Comparison of ENCODE assay signal across 8 cellular contexts in the genomic region with DNA sequence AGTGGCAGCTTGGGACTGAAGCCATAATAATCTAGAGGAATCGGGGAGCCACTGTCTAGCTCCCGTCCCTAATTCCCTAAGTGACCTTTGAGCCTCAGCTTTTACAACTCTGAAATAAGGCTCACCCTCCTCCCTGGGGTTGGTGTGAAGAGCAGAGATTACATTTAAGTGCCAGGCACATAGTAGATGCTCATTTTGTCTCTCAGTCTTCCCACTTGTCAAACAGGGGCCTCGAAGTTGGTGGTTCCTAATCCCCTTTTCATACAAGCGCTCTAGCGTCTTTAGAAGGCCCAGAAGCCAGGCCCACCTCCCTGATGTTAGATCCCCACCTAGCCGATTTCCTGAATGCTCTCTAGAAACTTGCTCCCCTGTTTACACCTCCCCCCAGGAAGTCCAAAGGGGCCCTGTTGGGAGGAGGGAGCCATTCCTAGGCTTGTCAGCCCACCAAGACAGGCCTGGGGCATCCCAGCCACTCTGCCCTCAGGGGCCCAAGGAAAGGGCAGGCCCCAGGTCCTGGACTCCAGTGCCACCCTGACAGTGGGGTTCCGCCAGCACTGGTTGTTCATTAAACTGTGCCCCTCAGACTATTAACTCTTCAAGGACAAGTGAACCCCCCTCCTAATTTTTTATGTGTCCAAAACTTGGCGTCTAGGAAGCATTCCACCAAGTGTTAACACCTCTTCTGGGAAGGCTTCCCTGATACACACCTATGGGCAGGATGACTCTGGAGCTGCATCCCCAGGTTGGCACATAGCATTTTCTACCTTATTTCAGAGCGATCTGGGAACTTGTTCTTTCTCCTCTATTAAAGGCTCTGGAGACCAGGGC. TPM values are rescaled to one million over a fixed set of nuclear protein-coding genes. Genes with fewer than 3 reads are reported as not detected.
DNase-seq lines count a peak whose midpoint lies in the region; ATAC-seq, FAIRE-seq and TF ChIP-seq lines count a peak whose summit lies in the region.
"Had no signal": no experiment of that assay in that cellular context is flagged by ENCODE, and none has a peak within 500 bp of the region (broad histone marks: within the 10 kb centered on the region; RNA-seq: fewer than 3 reads in every experiment).

No MANE protein-coding gene starts in this region.

- TF ChIP-seq CTCF in PC-9 (conservative IDR thresholded peaks at IDR 0.05) (no peak), body of pancreas (IDR thresholded peaks at IDR 0.05) (no peak)

- peak overlapping the region; percentile 50; the same call in 1 of the 2 replicates for H3K4me2 ChIP-seq in PC-9

- ATAC-seq in body of pancreas (no peak), HG03097 (IDR thresholded peaks at IDR 0.05; ENCODE audit: low FRiP score, unreplicated experiment) (no peak)
- no peak for ATAC-seq in stimulated activated naive CD8-positive, alpha-beta T cell treated with anti-CD3 and anti-CD28 coated beads, Interleukin-15, Interleukin-2, amounts not matched to agents 100 U/mL and 50 U/mL, for 24 hours

- H3K27ac ChIP-seq in PC-9 = 0 out of 2 replicates have a peak overlapping the region, but pooled peaks have one; percentile 63
- peak overlapping the region; percentile 83 to 92 (median 90) for H3K27ac ChIP-seq in body of pancreas
- peak overlapping the region; percentile 30 for H3K27ac ChIP-seq in mesodermal cell (ENCODE audit: low read depth, low read length, severe bottlenecking)
- peak overlapping the region; percentile 10 for H3K27ac ChIP-seq in temporal lobe (ENCODE audit: low read depth, low read length)

- no peaks in the 10 kb centered on the region for H3K9me2 ChIP-seq in PC-9 (ENCODE audit: insufficient read depth)

- H3K9me3 ChIP-seq in PC-9 (ENCODE audit: insufficient read depth, low read depth) = no peaks in the 10 kb centered on the region
- H3K9me3 ChIP-seq in body of pancreas = no peaks in the 10 kb centered on the region
- no peaks in the 10 kb centered on the region for H3K9me3 ChIP-seq in mesodermal cell (ENCODE audit: control insufficient read depth, low read length)

- intact Hi-C loops in PC-9 (cut with micrococcal nuclease; ENCODE audit: unreplicated experiment) (no loop called here), body of pancreas (cut with DNase I) (loop anchor here (10.0 kb wide), 1 partner anchor 55 kb away; no protein-coding TSS in a partner anchor)

- H3K4me1 ChIP-seq in PC-9 (replicated peaks; ENCODE audit: insufficient read depth) = peaks cover 74% of the 10 kb centered on the region
- peaks cover 95% of the 10 kb centered on the region for H3K4me1 ChIP-seq in body of pancreas
- H3K4me1 ChIP-seq in mesodermal cell (ENCODE audit: control insufficient read depth, insufficient read depth, low read length, poor library complexity, severe bottlenecking) = peaks cover 67% of the 10 kb centered on the region

- BruUV-seq in PC-9 (replicated peaks; lab: Mats Ljungman, UMichigan) = no TSS peak

- no peaks in the 10 kb centered on the region for H3K27me3 ChIP-seq in PC-9 (ENCODE audit: insufficient read depth, low read depth)
- no peaks in the 10 kb centered on the region for H3K27me3 ChIP-seq in body of pancreas

- WGBS in body of pancreas, 2 donors = 48 to 60% methylated on average over 9 of the region's 9 CpGs
- 71 to 79% methylated on average over 1 to 5 of the region's 9 CpGs for WGBS in mesodermal cell (ENCODE audit: insufficient coverage in 2 of 2), 2 experiments

- peaks cover 40% of the 10 kb centered on the region; the same call in 1 of the 2 replicates for H3F3A ChIP-seq in PC-9 (ENCODE audit: insufficient read depth, low read depth)

- no peak overlapping the region for H2AFZ ChIP-seq in PC-9

- CTCF ChIA-PET in PC-9 (lab: Charles Lee) = no interaction called here

- POLR2A ChIA-PET in PC-9 (lab: Charles Lee; ENCODE audit: unreplicated experiment) = no interaction called here

- peaks cover 73% of the 10 kb centered on the region for H3K79me2 ChIP-seq in PC-9 (ENCODE audit: low read depth)

- H3K4me3 ChIP-seq in PC-9 (no peak overlapping the region), body of pancreas (no peak overlapping the region), mesodermal cell (ENCODE audit: extremely low read depth, insufficient read depth, low read length, poor library complexity, severe bottlenecking) (no peak overlapping the region)

- H4K20me1 ChIP-seq in PC-9 (ENCODE audit: insufficient read depth) = 0 out of 2 replicates have a peak, but pooled peaks cover 3% of the 10 kb centered on the region

- TF ChIP-seq POLR2A in body of pancreas (IDR thresholded peaks at IDR 0.05) (no peak), GM12891 (IDR thresholded peaks at IDR 0.05; ENCODE audit: low read depth, low read length) (no peak)

- FAIRE-seq in GM12891 (lab: Jason Lieb, UNC) = no peak
- FAIRE-seq: bronchial epithelial cell had no signal

- H3K36me3 ChIP-seq in PC-9 (ENCODE audit: low read depth) = no peaks in the 10 kb centered on the region
- no peaks in the 10 kb centered on the region for H3K36me3 ChIP-seq in body of pancreas (replicated peaks in 1 of 2; ENCODE audit: insufficient read depth in 1 of 2, low read depth in 2 of 2)
- H3K36me3 ChIP-seq in mesodermal cell (ENCODE audit: control insufficient read depth, insufficient read depth, low read length) = peaks cover 14% of the 10 kb centered on the region

- no peak for DNase-seq in PC-9
- DNase-seq in body of pancreas = no peak
- DNase-seq in GM12891 (ENCODE audit: insufficient read length, low spot score) = no peak
- no peak for DNase-seq in stimulated activated naive CD8-positive, alpha-beta T cell treated with anti-CD3 and anti-CD28 coated beads, Interleukin-15, Interleukin-2, amounts not matched to agents 100 U/mL and 50 U/mL, for 24 hours

TF ChIP-seq in GM12891, 5 proteins besides CTCF, POLR2A, EP300 and RAD21:
- no peak for TF ChIP-seq POU2F2 (IDR thresholded peaks at IDR 0.05; ENCODE audit: low read depth, low read length)
- TF ChIP-seq SPI1 (IDR thresholded peaks at IDR 0.05; ENCODE audit: low read depth, low read length) = no peak
- TF ChIP-seq PAX5 (IDR thresholded peaks at IDR 0.05; ENCODE audit: insufficient read depth, low read length, severe bottlenecking) = no peak
- no peak for TF ChIP-seq TAF1 (IDR thresholded peaks at IDR 0.05; ENCODE audit: low read depth, low read length)
- TF ChIP-seq POLR2AphosphoS5 (IDR thresholded peaks at IDR 0.05; ENCODE audit: low read depth, low read length) = no peak
TF ChIP-seq in GM12891: peak in this region for 0.

RNA-seq across cellular contexts. Expression of gene ECE1, which starts 49.4 kb away (rescaled TPM):
- total RNA-seq in PC-9 (2021) = 80.8 and 82.1 TPM in 2 replicates
- total RNA-seq in body of pancreas = 10 to 100 TPM; 79.1 to 83.3 TPM
- 279 TPM for polyA plus RNA-seq in mesodermal cell (2013, experiment 1 of 2)
- polyA plus RNA-seq in mesodermal cell (2013, experiment 2 of 2) = 263 TPM
- total RNA-seq in temporal lobe = 9.8 TPM
- 7.9 TPM for polyA plus RNA-seq in GM12891 (2012; ENCODE audit: low read depth, missing spikeins)

Comparison
In these comparisons a context has a peak if more than half of its experiments do, and no peak if none do; other contexts are left out.
1. H3K27ac ChIP-seq: peak in every context shown above with its lines; median percentile 90 in body of pancreas; 63 in PC-9; 30 in mesodermal cell; 10 in temporal lobe.